In the genomic region with DNA sequence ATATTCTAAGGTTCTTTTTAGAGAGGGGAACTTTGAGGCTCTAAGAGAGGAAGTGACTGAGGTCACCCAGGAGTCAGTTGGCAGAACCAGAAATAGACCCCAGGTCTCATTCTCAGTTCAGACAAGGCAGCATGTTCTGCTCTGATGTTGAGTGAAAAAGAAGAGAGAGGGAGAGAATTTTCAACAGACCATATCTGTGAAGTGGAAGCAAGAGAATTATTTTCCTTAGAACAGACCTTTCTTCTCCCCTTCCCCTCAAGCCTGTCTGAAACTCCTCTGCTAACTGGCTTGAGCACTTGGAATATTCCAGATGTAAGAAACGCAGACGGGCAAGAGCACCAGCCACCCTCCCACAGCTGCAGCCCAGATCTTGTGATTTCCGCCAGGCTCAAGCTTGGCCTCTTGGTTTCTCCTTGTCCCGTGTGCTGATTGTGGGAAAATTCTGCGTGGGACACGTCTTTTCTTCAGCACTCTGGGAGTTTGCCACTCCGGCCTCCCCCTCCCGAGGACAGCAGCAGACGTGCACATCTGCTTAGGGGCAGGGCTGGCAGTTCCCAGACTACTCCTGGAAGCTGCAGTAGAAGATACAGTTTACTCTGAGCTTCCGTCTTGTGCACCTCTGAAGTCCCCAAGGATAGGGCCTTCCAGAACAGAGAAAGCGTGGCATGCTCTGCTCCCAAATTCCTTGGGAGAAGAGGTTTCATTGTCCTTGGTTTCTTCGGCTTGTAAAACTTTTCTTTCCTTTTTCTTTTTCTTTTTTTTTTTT, we compare ENCODE assay signal across 8 cellular contexts. TPM values are rescaled to one million over a fixed set of nuclear protein-coding genes. Genes with fewer than 3 reads are reported as not detected.
DNase-seq lines count a peak whose midpoint lies in the region; ATAC-seq and TF ChIP-seq lines count a peak whose summit lies in the region.

No MANE protein-coding gene starts in this region.

- TF ChIP-seq CTCF in right atrium auricular region (IDR thresholded peaks at IDR 0.05), result no peak
- TF ChIP-seq CTCF in thoracic aorta (IDR thresholded peaks at IDR 0.05), result no peak
- TF ChIP-seq CTCF in sigmoid colon (IDR thresholded peaks at IDR 0.05), result no peak

- no peak for TF ChIP-seq EP300 in sigmoid colon (IDR thresholded peaks at IDR 0.05)

- H3K27me3 ChIP-seq in right atrium auricular region (no peaks in the 10 kb centered on the region), thoracic aorta (replicated peaks; ENCODE audit: insufficient read depth) (no peaks in the 10 kb centered on the region), sigmoid colon (no peaks in the 10 kb centered on the region)

- WGBS in sigmoid colon, 2 donors, result 55 to 79% methylated on average over 12 of the region's 12 CpGs

- DNase-seq in Right ventricle myocardium inferior (ENCODE audit: missing footprints) (no peak), right atrium auricular region (ENCODE audit: low spot score) (no peak), SKM-1 (lab: John Stamatoyannopoulos, UW; ENCODE audit: unreplicated experiment) (peak; percentile 64), thoracic aorta (ENCODE audit: low spot score) (no peak), iPS-NIHi11 (ENCODE audit: low spot score) (no peak), sigmoid colon (no peak)
- DNase-seq in effector CD8-positive, alpha-beta T cell (lab: John Stamatoyannopoulos, UW), result no peak

- H3K9me3 ChIP-seq in right atrium auricular region, result no peaks in the 10 kb centered on the region
- H3K9me3 ChIP-seq in thoracic aorta, result no peaks in the 10 kb centered on the region
- no peaks in the 10 kb centered on the region for H3K9me3 ChIP-seq in sigmoid colon

- ATAC-seq in Right ventricle myocardium inferior (peak; percentile 52), HG02981 (IDR thresholded peaks at IDR 0.05; ENCODE audit: unreplicated experiment) (peak; percentile 96), thoracic aorta (ENCODE audit: insufficient number of reproducible peaks, low FRiP score, low read depth) (no peak)

- intact Hi-C loops in Right ventricle myocardium inferior (cut with DNase I) (no loop called here), sigmoid colon (cut with DNase I) (no loop called here)

- H3K4me1 ChIP-seq in right atrium auricular region (no peaks in the 10 kb centered on the region), thoracic aorta (ENCODE audit: control insufficient read depth in 1 of 2, low read depth in 2 of 2) (no peaks in the 10 kb centered on the region), sigmoid colon (no peaks in the 10 kb centered on the region)

- H3K36me3 ChIP-seq in right atrium auricular region (no peaks in the 10 kb centered on the region), thoracic aorta (no peaks in the 10 kb centered on the region), sigmoid colon (no peaks in the 10 kb centered on the region)

- H3K27ac ChIP-seq in right atrium auricular region (no peak overlapping the region), thoracic aorta (no peak overlapping the region), sigmoid colon (peak overlapping the region in 1 of 4 donors; percentile 18)

- no peak for TF ChIP-seq POLR2A in sigmoid colon (IDR thresholded peaks at IDR 0.05)

- H3K4me3 ChIP-seq in right atrium auricular region (no peak overlapping the region), thoracic aorta (peak overlapping the region; percentile 9), sigmoid colon (no peak overlapping the region)

RNA-seq across cellular contexts. Expression of a gene that starts 22.7 kb away (rescaled TPM):
- total RNA-seq in Right ventricle myocardium inferior (3.5 TPM), right atrium auricular region (1 to 10 TPM; 1.7 to 9.7 TPM), thoracic aorta (10 to 100 TPM; 24.4 to 57.8 TPM), sigmoid colon (10 to 100 TPM in 1 of 4 donors, 1 to 10 TPM in 3; 5.5 to 20.5 (median 7.6) TPM)
- polyA plus RNA-seq in sigmoid colon, result 10 to 100 TPM in 1 of 3 donors, 1 to 10 TPM in 2; 1.8 to 29.9 (median 1.8) TPM
